14 cellular contexts compared by ENCODE assay signal in the genomic region with DNA sequence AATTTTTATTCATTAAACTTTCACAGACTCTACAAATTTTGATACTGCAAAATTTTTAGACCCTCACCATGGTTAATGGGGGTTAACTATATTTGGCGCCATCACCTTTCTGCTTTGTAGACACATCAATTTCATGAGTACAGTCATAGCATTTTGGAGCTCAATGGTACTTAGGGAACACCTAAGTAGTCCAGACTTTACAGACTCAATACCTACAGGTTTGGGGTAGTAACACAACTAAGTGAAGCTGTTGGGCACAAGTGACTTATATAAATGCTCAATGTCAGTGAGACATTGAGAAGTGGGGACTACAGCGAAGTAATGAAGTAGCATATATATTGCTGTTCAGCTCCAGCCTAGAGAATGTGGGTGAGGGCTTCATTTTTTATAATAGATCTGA. TPM values are rescaled to one million over a fixed set of nuclear protein-coding genes. Genes with fewer than 3 reads are reported as not detected.
DNase-seq lines count a peak whose midpoint lies in the region; ATAC-seq, FAIRE-seq and TF ChIP-seq lines count a peak whose summit lies in the region.
"Had no signal": no experiment of that assay in that cellular context is flagged by ENCODE, and none has a peak within 500 bp of the region (broad histone marks: within the 10 kb centered on the region; RNA-seq: fewer than 3 reads in every experiment).

No MANE protein-coding gene starts in this region.

- FAIRE-seq in pancreas (lab: Jason Lieb, UNC) = no peak

- DNase-seq in activated naive CD4-positive, alpha-beta T cell treated with anti-CD3 and anti-CD28 coated beads for 36 hours = no peak
- no peak for DNase-seq in activated naive CD4-positive, alpha-beta T cell treated with Interleukin-2 at 50 U/mL for 16 hours
- no peak for DNase-seq in activated naive CD8-positive, alpha-beta T cell treated with anti-CD3 and anti-CD28 coated beads for 36 hours
- no peak for DNase-seq in pancreas
- no peak for DNase-seq in HUDEP-2 (lab: John Stamatoyannopoulos, UW; ENCODE audit: unreplicated experiment in 76 of 76)
- DNase-seq: activated B cell treated with CpG ODN at 0.5 μM for 24 hours, GF-D8, MV-4-11, NCI-H2107 had no signal

- TF ChIP-seq CTCF in pancreas (IDR thresholded peaks at IDR 0.05) = no peak

- H3K9me3 ChIP-seq in KOPT-K1 (ENCODE audit: insufficient read depth, low read length, poor library complexity, severe bottlenecking) (no peaks in the 10 kb centered on the region), pancreas (no peaks in the 10 kb centered on the region)
- H3K9me3 ChIP-seq: HAP-1, mucosa of descending colon had no signal

- peaks cover 45 to 84% (median 57%) of the 10 kb centered on the region in 3 donors for H3K4me1 ChIP-seq in pancreas

- no peaks in the 10 kb centered on the region for H3K36me3 ChIP-seq in KOPT-K1 (ENCODE audit: insufficient read depth, low read length)
- no peaks in the 10 kb centered on the region for H3K36me3 ChIP-seq in pancreas
- H3K36me3 ChIP-seq: HAP-1 had no signal

- no peak for ATAC-seq in pancreas
- no peak for ATAC-seq in HG03460 (IDR thresholded peaks at IDR 0.05; ENCODE audit: unreplicated experiment)
- ATAC-seq in GM18517 (IDR thresholded peaks at IDR 0.05; ENCODE audit: unreplicated experiment) = no peak

- peaks cover 3% of the 10 kb centered on the region for H3K36me3 Mint-ChIP-seq in activated naive CD4-positive, alpha-beta T cell treated with anti-CD3 and anti-CD28 coated beads for 36 hours (ENCODE audit: low read depth)
- peaks cover 13% of the 10 kb centered on the region for H3K36me3 Mint-ChIP-seq in activated naive CD8-positive, alpha-beta T cell treated with anti-CD3 and anti-CD28 coated beads for 36 hours

- WGBS in pancreas, 2 donors = 39 to 76% methylated on average over 2 of the region's 2 CpGs

- no peaks in the 10 kb centered on the region for H3K27me3 ChIP-seq in pancreas

- intact Hi-C loops in activated naive CD4-positive, alpha-beta T cell treated with anti-CD3 and anti-CD28 coated beads for 36 hours (cut with micrococcal nuclease) = loop anchor here (5.0 to 10.0 kb wide), 2 partner anchors 698 to 775 kb away; partner anchors contain the start of gene PYURF
- intact Hi-C loops in pancreas (cut with DNase I) = loop anchor here in 1 of 3 donors (10.0 kb wide), 1 partner anchor 45 kb away; no protein-coding TSS in a partner anchor

- CTCF ChIA-PET in activated naive CD4-positive, alpha-beta T cell treated with anti-CD3 and anti-CD28 coated beads for 36 hours (lab: Charles Lee) = interaction anchor here (0.9 to 4.7 kb wide), 6 partner anchors 9 to 138 kb away, joined by 3 to 20 read pairs (median 6); no protein-coding TSS in a partner anchor

- peak overlapping the region; percentile 73 for H3K27ac Mint-ChIP-seq in activated naive CD4-positive, alpha-beta T cell treated with anti-CD3 and anti-CD28 coated beads for 36 hours
- peak overlapping the region; percentile 71 for H3K27ac Mint-ChIP-seq in activated naive CD8-positive, alpha-beta T cell treated with anti-CD3 and anti-CD28 coated beads for 36 hours

- H3K27ac ChIP-seq in KOPT-K1 (ENCODE audit: low read depth, low read length, poor library complexity, severe bottlenecking) (peak overlapping the region; percentile 66), pancreas (peak overlapping the region in 3 of 4 donors; percentile 30 to 90 (median 86))

- no peak overlapping the region for H3K4me3 ChIP-seq in pancreas
- H3K4me3 ChIP-seq: HAP-1, mucosa of descending colon had no signal

- peaks cover 74% of the 10 kb centered on the region for H3K4me1 Mint-ChIP-seq in activated naive CD4-positive, alpha-beta T cell treated with anti-CD3 and anti-CD28 coated beads for 36 hours (ENCODE audit: low read depth)
- peaks cover 63% of the 10 kb centered on the region for H3K4me1 Mint-ChIP-seq in activated naive CD8-positive, alpha-beta T cell treated with anti-CD3 and anti-CD28 coated beads for 36 hours

- no peaks in the 10 kb centered on the region for H3K9me3 Mint-ChIP-seq in activated naive CD4-positive, alpha-beta T cell treated with anti-CD3 and anti-CD28 coated beads for 36 hours
- no peaks in the 10 kb centered on the region for H3K9me3 Mint-ChIP-seq in activated naive CD8-positive, alpha-beta T cell treated with anti-CD3 and anti-CD28 coated beads for 36 hours
- H3K9me3 Mint-ChIP-seq: activated B cell treated with CpG ODN at 0.5 μM for 24 hours had no signal

- H3K4me3 Mint-ChIP-seq in activated naive CD4-positive, alpha-beta T cell treated with anti-CD3 and anti-CD28 coated beads for 36 hours = peak overlapping the region; percentile 44
- peak overlapping the region; percentile 35 for H3K4me3 Mint-ChIP-seq in activated naive CD8-positive, alpha-beta T cell treated with anti-CD3 and anti-CD28 coated beads for 36 hours

- no peaks in the 10 kb centered on the region for H3K27me3 Mint-ChIP-seq in activated naive CD4-positive, alpha-beta T cell treated with anti-CD3 and anti-CD28 coated beads for 36 hours (ENCODE audit: low read depth)
- no peaks in the 10 kb centered on the region for H3K27me3 Mint-ChIP-seq in activated naive CD8-positive, alpha-beta T cell treated with anti-CD3 and anti-CD28 coated beads for 36 hours

RNA-seq across cellular contexts. Expression of gene GPRIN3, which starts 7.5 kb away (rescaled TPM):
- total RNA-seq in activated naive CD4-positive, alpha-beta T cell treated with anti-CD3 and anti-CD28 coated beads for 36 hours = 1 to 10 TPM; 8.6 to 8.8 TPM
- total RNA-seq in activated naive CD8-positive, alpha-beta T cell treated with anti-CD3 and anti-CD28 coated beads for 36 hours = 1 to 10 TPM; 9.2 to 9.4 TPM
- 1 to 10 TPM; 2.5 to 7.6 (median 3.5) TPM for total RNA-seq in pancreas
- 1 to 10 TPM in 1 of 2 donors, under 1 TPM in 1; 0.84 to 2.0 TPM for polyA plus RNA-seq in pancreas
